Comparison of ENCODE assay signal across 8 cellular contexts in the genomic region with DNA sequence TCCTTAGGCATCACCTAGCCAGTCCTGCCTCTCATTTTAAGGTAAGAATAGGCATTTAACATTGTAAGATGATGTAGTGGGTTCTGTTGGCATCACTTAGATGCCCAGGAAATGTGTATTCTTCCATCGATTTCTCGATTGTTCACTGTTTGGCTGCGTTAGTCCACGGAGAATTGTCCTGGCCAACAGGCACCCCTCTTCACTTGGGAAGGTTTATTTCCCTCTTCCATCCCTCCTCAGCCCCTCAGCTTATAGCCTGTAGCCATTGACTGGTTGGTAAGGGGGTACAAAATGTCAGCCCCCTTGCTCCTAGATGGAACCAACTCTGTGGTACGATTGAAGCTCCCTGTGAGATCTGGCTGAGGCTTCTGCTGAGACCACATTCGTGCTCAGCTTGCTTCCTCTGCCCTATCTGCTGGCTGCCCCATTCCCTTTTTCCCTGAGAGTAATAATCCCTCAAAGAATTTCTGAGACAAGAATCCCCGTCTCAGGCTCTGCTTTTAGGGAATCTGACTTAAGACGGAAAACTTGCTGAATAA. TPM values are rescaled to one million over a fixed set of nuclear protein-coding genes. Genes with fewer than 3 reads are reported as not detected.
A peak's percentile ranks its signal among the peaks of the same experiment; 100 is the strongest.
DNase-seq lines count a peak whose midpoint lies in the region; ATAC-seq and TF ChIP-seq lines count a peak whose summit lies in the region.

No MANE protein-coding gene starts in this region.

- DNase-seq in AG09309 (ENCODE audit: low read depth) (no peak), heart left ventricle (no peak), gastrocnemius medialis (no peak), GM20000 (ENCODE audit: low spot score) (no peak), occipital lobe (lab: John Stamatoyannopoulos, UW) (no peak)

- TF ChIP-seq POLR2A in heart left ventricle (IDR thresholded peaks at IDR 0.05) (no peak), gastrocnemius medialis (IDR thresholded peaks at IDR 0.05) (no peak)

- in situ Hi-C loops in gastrocnemius medialis (cut with MboI; ENCODE audit: low sequenced_read_pairs in 4 of 4): no loop called here

- H3K4me3 ChIP-seq in AG09309 (ENCODE audit: control insufficient read depth, low read depth, low read length) (peak overlapping the region; percentile 76), heart left ventricle (peak overlapping the region; percentile 28 to 75 (median 64)), gastrocnemius medialis (peak overlapping the region; percentile 48 to 61 (median 60))

- H3K27me3 ChIP-seq in heart left ventricle: no peaks in the 10 kb centered on the region
- no peaks in the 10 kb centered on the region for H3K27me3 ChIP-seq in gastrocnemius medialis

- H3K9me3 ChIP-seq in heart left ventricle: no peaks in the 10 kb centered on the region
- no peaks in the 10 kb centered on the region for H3K9me3 ChIP-seq in gastrocnemius medialis

- no peak for TF ChIP-seq CTCF in AG09309 (IDR thresholded peaks at IDR 0.05; ENCODE audit: control insufficient read depth, insufficient read depth, low read depth, low read length, missing control alignments)
- no peak for TF ChIP-seq CTCF in VCaP (conservative IDR thresholded peaks at IDR 0.05)
- TF ChIP-seq CTCF in heart left ventricle (IDR thresholded peaks at IDR 0.05): no peak
- TF ChIP-seq CTCF in gastrocnemius medialis (IDR thresholded peaks at IDR 0.05 in 4 of 5, conservative IDR thresholded peaks at IDR 0.05 in 1 of 5): no peak
- TF ChIP-seq CTCF in GM20000 (IDR thresholded peaks at IDR 0.05; ENCODE audit: extremely low read depth, missing control alignments): no peak

- ATAC-seq in GM21723 (IDR thresholded peaks at IDR 0.05; ENCODE audit: unreplicated experiment) (peak; percentile 26), heart left ventricle (peak; percentile 6 to 45 (median 28)), gastrocnemius medialis (peak; percentile 29 to 49), GM21515 (IDR thresholded peaks at IDR 0.05; ENCODE audit: unreplicated experiment) (no peak)

- H3K27ac ChIP-seq in VCaP: peak overlapping the region; percentile 69
- peak overlapping the region in 11 of 12 donors; percentile 46 to 83 (median 72) for H3K27ac ChIP-seq in heart left ventricle
- H3K27ac ChIP-seq in gastrocnemius medialis: peak overlapping the region; percentile 70 to 90 (median 80)

- intact Hi-C loops in heart left ventricle (cut with DNase I) (loop anchor here in 5 of 10 donors (2.0 to 10.0 kb wide), 4 partner anchors 41 to 409 kb away; a partner anchor contains a TSS), gastrocnemius medialis (cut with DNase I; ENCODE audit: low total_unique reads) (loop anchor here (2.0 kb wide), 1 partner anchor 43 kb away; a partner anchor contains a TSS)

- peaks cover 2 to 43% (median 26%) of the 10 kb centered on the region in 9 donors for H3K36me3 ChIP-seq in heart left ventricle
- H3K36me3 ChIP-seq in gastrocnemius medialis: peaks cover 17 to 31% of the 10 kb centered on the region in 2 donors

- WGBS in heart left ventricle, 4 donors: 22 to 39% (median 35%) methylated on average over 8 of the region's 8 CpGs

- peaks cover 0 to 16% (median 1%) of the 10 kb centered on the region in 12 donors for H3K4me1 ChIP-seq in heart left ventricle
- H3K4me1 ChIP-seq in gastrocnemius medialis: peaks cover 0 to 3% of the 10 kb centered on the region in 2 donors

RNA-seq across cellular contexts. Expression of a gene that starts 43.4 kb away (rescaled TPM):
- total RNA-seq in heart left ventricle: 10 to 100 TPM; 10.2 to 50.4 (median 40.5) TPM
- 10 to 100 TPM in 1 of 2 donors, 1 to 10 TPM in 1; 3.0 to 11.0 TPM for polyA plus RNA-seq in heart left ventricle
- total RNA-seq in gastrocnemius medialis: 10 to 100 TPM in 3 of 4 donors, 1 to 10 TPM in 1; 7.1 to 20.5 (median 11.6) TPM
- total RNA-seq in occipital lobe: 16.1 TPM

RNA-seq across cellular contexts. Expression of a gene that starts 45.3 kb away (rescaled TPM):
- total RNA-seq in heart left ventricle (10 to 100 TPM in 3 of 9 donors, 1 to 10 TPM in 6; 6.2 to 11.8 (median 9.0) TPM), gastrocnemius medialis (1 to 10 TPM; 1.4 to 5.0 (median 3.3) TPM), occipital lobe (9.5 TPM)
- polyA plus RNA-seq in heart left ventricle: 10 to 100 TPM in 1 of 2 donors, 1 to 10 TPM in 1; 5.3 to 10.1 TPM
